Comparison of ENCODE assay signal across 1 cellular context in the genomic region with DNA sequence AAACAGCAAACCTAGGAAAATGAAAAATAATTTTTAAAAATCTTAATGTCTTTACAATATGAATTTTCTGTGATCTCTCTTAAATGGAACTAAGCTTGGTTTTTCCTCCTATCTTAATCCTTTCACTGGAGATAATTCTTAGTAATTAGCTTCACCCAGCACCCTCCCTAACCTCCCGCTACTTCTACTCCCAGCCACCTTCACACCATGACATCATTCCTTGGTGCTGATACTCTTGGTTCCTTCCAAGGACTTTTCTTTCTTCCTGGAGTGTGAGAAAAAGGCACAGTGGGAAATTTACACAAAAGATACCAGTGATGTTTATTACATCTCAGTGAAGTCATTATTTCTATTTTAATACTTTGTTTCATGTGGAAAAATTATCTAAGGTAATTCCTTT.
TF ChIP-seq lines count a peak whose summit lies in the region.

No MANE protein-coding gene starts in this region.

TF ChIP-seq in K562, 482 proteins besides CTCF, POLR2A, EP300 and RAD21:
- TF ChIP-seq ATF3 (IDR thresholded peaks at IDR 0.05) (peak; percentile 44; the same call in 1 of the 2 replicates), ATF3 (CRISPR knock-in tag; conservative IDR thresholded peaks at IDR 0.05) (no peak), CBX8 (IDR thresholded peaks at IDR 0.05; ENCODE audit: borderline replicate concordance, extremely low read depth, low read depth, low read length, poor library complexity, severe bottlenecking) (no peak), HNRNPUL1 (IDR thresholded peaks at IDR 0.05; ENCODE audit: low read length) (no peak), ATF7 (IDR thresholded peaks at IDR 0.05) (peak; percentile 54), SMARCC2 (IDR thresholded peaks at IDR 0.05; ENCODE audit: low read depth) (no peak)
TF ChIP-seq in K562: peak in this region for 2.
